14 cellular contexts compared by ENCODE assay signal in genomic region chr16:58125781-58126335, GRCh38. TPM values are rescaled to one million over a fixed set of nuclear protein-coding genes. Genes with fewer than 3 reads are reported as not detected.
DNase-seq lines count a peak whose midpoint lies in the region; ATAC-seq and TF ChIP-seq lines count a peak whose summit lies in the region.
"Had no signal": no experiment of that assay in that cellular context is flagged by ENCODE, and none has a peak within 500 bp of the region (broad histone marks: within the 10 kb centered on the region; RNA-seq: fewer than 3 reads in every experiment).

No MANE protein-coding gene starts in this region.

- H3K27ac Mint-ChIP-seq in activated CD8-positive, alpha-beta T cell treated with anti-CD3 and anti-CD28 coated beads, Interleukin-2, amount 10 ng/mL, durations not matched to agents 7 days and 5 days, result no peak overlapping the region
- peak overlapping the region; percentile 39 for H3K27ac Mint-ChIP-seq in type B pancreatic cell
- no peak overlapping the region for H3K27ac Mint-ChIP-seq in progenitor cell of endocrine pancreas
- H3K27ac Mint-ChIP-seq: H9 had no signal

- H3K9me3 ChIP-seq in heart right ventricle, result peaks cover 0 to 10% (median 0%) of the 10 kb centered on the region in 11 donors
- H3K9me3 ChIP-seq in hepatocyte (ENCODE audit: low read depth), result no peaks in the 10 kb centered on the region
- H3K9me3 ChIP-seq: colonic mucosa, SJCRH30 had no signal

- peaks cover 11% of the 10 kb centered on the region for H3K36me3 Mint-ChIP-seq in activated CD8-positive, alpha-beta T cell treated with anti-CD3 and anti-CD28 coated beads, Interleukin-2, amount 10 ng/mL, durations not matched to agents 7 days and 5 days (ENCODE audit: low read depth)
- H3K36me3 Mint-ChIP-seq in type B pancreatic cell (peaks cover 5% of the 10 kb centered on the region), progenitor cell of endocrine pancreas (ENCODE audit: insufficient read depth) (peaks cover 5% of the 10 kb centered on the region)

- ATAC-seq in heart right ventricle (no peak), Right ventricle myocardium superior (ENCODE audit: poor library complexity) (no peak)
- no peak for ATAC-seq in activated CD8-positive, alpha-beta T cell treated with anti-CD3 and anti-CD28 coated beads, Interleukin-2, amount 10 ng/mL, durations not matched to agents 7 days and 5 days

- H3K4me1 ChIP-seq in heart right ventricle (peaks cover 27 to 79% (median 72%) of the 10 kb centered on the region in 9 donors), hepatocyte (ENCODE audit: insufficient read depth) (peaks cover 36% of the 10 kb centered on the region)

- H3K4me1 Mint-ChIP-seq in activated CD8-positive, alpha-beta T cell treated with anti-CD3 and anti-CD28 coated beads, Interleukin-2, amount 10 ng/mL, durations not matched to agents 7 days and 5 days (ENCODE audit: low read depth), result peaks cover 59% of the 10 kb centered on the region
- H3K4me1 Mint-ChIP-seq in type B pancreatic cell (ENCODE audit: unreplicated experiment) (peaks cover 60% of the 10 kb centered on the region), progenitor cell of endocrine pancreas (ENCODE audit: low read depth) (peaks cover 46% of the 10 kb centered on the region)

- H3K9me3 Mint-ChIP-seq in activated CD8-positive, alpha-beta T cell treated with anti-CD3 and anti-CD28 coated beads, Interleukin-2, amount 10 ng/mL, durations not matched to agents 7 days and 5 days (ENCODE audit: insufficient read depth), result peaks cover 3% of the 10 kb centered on the region
- peaks cover 6% of the 10 kb centered on the region for H3K9me3 Mint-ChIP-seq in type B pancreatic cell
- peaks cover 5% of the 10 kb centered on the region for H3K9me3 Mint-ChIP-seq in progenitor cell of endocrine pancreas (ENCODE audit: low read depth)
- H3K9me3 Mint-ChIP-seq: H9 had no signal

- peak overlapping the region; percentile 91 for H3K4me2 ChIP-seq in hepatocyte

- H3K27me3 Mint-ChIP-seq in activated CD8-positive, alpha-beta T cell treated with anti-CD3 and anti-CD28 coated beads, Interleukin-2, amount 10 ng/mL, durations not matched to agents 7 days and 5 days (ENCODE audit: low read depth), result no peaks in the 10 kb centered on the region
- H3K27me3 Mint-ChIP-seq in type B pancreatic cell, result peaks cover 5% of the 10 kb centered on the region
- H3K27me3 Mint-ChIP-seq in progenitor cell of endocrine pancreas, result no peaks in the 10 kb centered on the region

- no peak overlapping the region for H2AFZ ChIP-seq in hepatocyte

- CTCF ChIA-PET in activated CD8-positive, alpha-beta T cell treated with anti-CD3 and anti-CD28 coated beads, Interleukin-2, amount 10 ng/mL, durations not matched to agents 7 days and 5 days (lab: Charles Lee), result interaction anchor here (0.6 to 2.4 kb wide), 8 partner anchors 45 to 104 kb away, joined by 3 to 14 read pairs (median 3); no protein-coding TSS in a partner anchor

- intact Hi-C loops in heart right ventricle (cut with DNase I), result loop anchor here in 6 of 10 donors (5.0 to 10.0 kb wide), 4 partner anchors 71 to 231 kb away; partner anchors contain the start of gene CSNK2A2 (in 1 of the 6)
- intact Hi-C loops in Right ventricle myocardium superior (cut with DNase I), result loop anchor here (10.0 kb wide), 1 partner anchor 221 kb away; no protein-coding TSS in a partner anchor

- POLR2A ChIA-PET in activated CD8-positive, alpha-beta T cell treated with anti-CD3 and anti-CD28 coated beads, Interleukin-2, amount 10 ng/mL, durations not matched to agents 7 days and 5 days (lab: Charles Lee), result no interaction called here

- TF ChIP-seq CTCF in heart right ventricle (IDR thresholded peaks at IDR 0.05), result peak in 3 of 9 donors; percentile 25 to 42 (median 31)
- no peak for TF ChIP-seq CTCF in hepatocyte (IDR thresholded peaks at IDR 0.05; ENCODE audit: poor library complexity)
- TF ChIP-seq CTCF in type B pancreatic cell (conservative IDR thresholded peaks at IDR 0.05), result no peak
- TF ChIP-seq CTCF in progenitor cell of endocrine pancreas (IDR thresholded peaks at IDR 0.05; ENCODE audit: unreplicated experiment), result no peak

- H3K36me3 ChIP-seq in heart right ventricle (no peaks in the 10 kb centered on the region), hepatocyte (replicated peaks; ENCODE audit: insufficient read depth, low read depth) (no peaks in the 10 kb centered on the region)
- H3K36me3 ChIP-seq: colonic mucosa, SJCRH30 had no signal

- H3K4me3 Mint-ChIP-seq in activated CD8-positive, alpha-beta T cell treated with anti-CD3 and anti-CD28 coated beads, Interleukin-2, amount 10 ng/mL, durations not matched to agents 7 days and 5 days, result peak overlapping the region; percentile 18
- peak overlapping the region; percentile 51 for H3K4me3 Mint-ChIP-seq in type B pancreatic cell
- H3K4me3 Mint-ChIP-seq in progenitor cell of endocrine pancreas (ENCODE audit: low read depth), result no peak overlapping the region
- H3K4me3 Mint-ChIP-seq: H9 had no signal

- peaks cover 75% of the 10 kb centered on the region for H3K79me2 ChIP-seq in hepatocyte

- H3K27ac ChIP-seq in heart right ventricle, result peak overlapping the region in 8 of 10 donors; percentile 57 to 92 (median 80)
- no peak overlapping the region for H3K27ac ChIP-seq in hepatocyte
- H3K27ac ChIP-seq: C4-2B, colonic mucosa, SJCRH30 had no signal

- DNase-seq in heart right ventricle (no peak), Right ventricle myocardium superior (no peak), hepatocyte (ENCODE audit: low spot score) (no peak), type B pancreatic cell (ENCODE audit: extremely low spot score, unreplicated experiment) (no peak), A172 (ENCODE audit: low spot score) (no peak), progenitor cell of endocrine pancreas (ENCODE audit: low spot score, unreplicated experiment) (no peak), SIG-M5 (lab: John Stamatoyannopoulos, UW) (no peak)
- DNase-seq in activated CD8-positive, alpha-beta T cell treated with anti-CD3 and anti-CD28 coated beads, Interleukin-2, amount 10 ng/mL, durations not matched to agents 7 days and 5 days, result no peak
- DNase-seq: colonic mucosa, H9, NCI-H187 treated with DMSO at 0.1 percent for 48 hours, SJCRH30 had no signal

- H3K27me3 ChIP-seq in heart right ventricle (no peaks in the 10 kb centered on the region), hepatocyte (no peaks in the 10 kb centered on the region)
- H3K27me3 ChIP-seq: colonic mucosa, SJCRH30 had no signal

- no peaks in the 10 kb centered on the region for H3K9me2 ChIP-seq in hepatocyte (replicated peaks; ENCODE audit: insufficient read depth)

- 25 to 40% methylated on average over 10 of the region's 10 CpGs for WGBS in heart right ventricle, 2 donors
- WGBS in hepatocyte (ENCODE audit: low lambda C conversion rate, missing lambda C conversion rate), result 85% methylated on average over 10 of the region's 10 CpGs

- H3K4me3 ChIP-seq in heart right ventricle (peak overlapping the region in 1 of 10 donors; percentile 92), hepatocyte (no peak overlapping the region)
- H3K4me3 ChIP-seq: colonic mucosa, SJCRH30, skin epidermis had no signal

- peaks cover 70% of the 10 kb centered on the region for H4K20me1 ChIP-seq in hepatocyte (ENCODE audit: insufficient read depth, poor library complexity, severe bottlenecking)

RNA-seq across cellular contexts. Expression of gene CFAP20, which starts 3.3 kb away (rescaled TPM):
- 10 to 100 TPM; 27.8 to 41.8 (median 34.7) TPM for total RNA-seq in heart right ventricle
- 10 to 100 TPM; 17.9 to 43.5 TPM for polyA plus RNA-seq in heart right ventricle
- 34.2 TPM for total RNA-seq in Right ventricle myocardium superior
- total RNA-seq in activated CD8-positive, alpha-beta T cell treated with anti-CD3 and anti-CD28 coated beads, Interleukin-2, amount 10 ng/mL, durations not matched to agents 7 days and 5 days, result 10 to 100 TPM; 48.1 to 48.4 TPM
- total RNA-seq in hepatocyte, result 71.2 and 71.6 TPM in 2 replicates
- 74.6 and 78.1 TPM in 2 replicates for polyA plus RNA-seq in hepatocyte
- total RNA-seq in type B pancreatic cell (ENCODE audit: low replicate concordance), result 37.2 and 41.7 TPM in 2 replicates
- 126 and 129 TPM in 2 replicates for total RNA-seq in A172 (2014; rRNA removed; shearing (Covaris generic))
- 45.9 and 52.4 TPM in 2 replicates for total RNA-seq in progenitor cell of endocrine pancreas
